Comparison of ENCODE assay signal across 21 cellular contexts in genomic region chr2:216179015-216179414, GRCh38.
"Had no signal": no experiment of that assay in that cellular context is flagged by ENCODE, and none has a peak within 500 bp of the region (broad histone marks: within the 10 kb centered on the region; RNA-seq: fewer than 3 reads in every experiment).

No MANE protein-coding gene starts in this region.

- H3K27ac Mint-ChIP-seq: nephron; stimulated activated naive CD8-positive, alpha-beta T cell treated with anti-CD3 and anti-CD28 coated beads, Interleukin-15, Interleukin-2, amounts not matched to agents 100 ng/mL and 50 ng/mL, for 24 hours; type B pancreatic cell had no signal

- FAIRE-seq: astrocyte, colon, endometrium, kidney, small intestine had no signal

- H3K27me3 Mint-ChIP-seq: stimulated activated naive CD8-positive, alpha-beta T cell treated with anti-CD3 and anti-CD28 coated beads, Interleukin-15, Interleukin-2, amounts not matched to agents 100 ng/mL and 50 ng/mL, for 24 hours; type B pancreatic cell had no signal

- H3K27me3 ChIP-seq: left lung, suprapubic skin had no signal

- H3K9me3 Mint-ChIP-seq: activated T-cell treated with anti-CD3 and anti-CD28 coated beads, Interleukin-2, amount 50 U/mL, for 4 hours; nephron; type B pancreatic cell had no signal

- H3K4me3 ChIP-seq: left lung, prostate gland, suprapubic skin had no signal

- H3K36me3 ChIP-seq: prostate gland had no signal

- H3K4me3 Mint-ChIP-seq: activated T-cell treated with anti-CD3 and anti-CD28 coated beads, Interleukin-2, amount 50 U/mL, for 4 hours; nephron; stimulated activated naive CD8-positive, alpha-beta T cell treated with anti-CD3 and anti-CD28 coated beads, Interleukin-15, Interleukin-2, amounts not matched to agents 100 ng/mL and 50 ng/mL, for 24 hours; type B pancreatic cell had no signal

- ATAC-seq: activated CD4-positive, CD25-positive, alpha-beta regulatory T cell treated with anti-CD3 and anti-CD28 coated beads, Interleukin-2, amount 50 U/mL, for 24 hours; activated T-cell treated with anti-CD3 and anti-CD28 coated beads, Interleukin-2, amount 50 U/mL, for 4 hours; left lung; right cardiac atrium had no signal

- DNase-seq: activated CD4-positive, alpha-beta T cell treated with anti-CD3 and anti-CD28 coated beads, Interleukin-2, amount 50 U/mL, for 48 hours; activated gamma-delta T cell; activated T-cell treated with anti-CD3 and anti-CD28 coated beads, Interleukin-2, amount 50 U/mL, for 4 hours; hypothalamus; kidney; left lung; mammary epithelial cell; right cardiac atrium; small intestine; stimulated activated CD4-positive, alpha-beta T cell treated with anti-CD3 and anti-CD28 coated beads, Interleukin-4, amount 100 ng/mL, for 24 hours; SW 1271; T-helper 9 cell had no signal
